Comparison of ENCODE assay signal across 1 cellular context in genomic region chr20:48538856-48539255, GRCh38.
TF ChIP-seq lines count a peak whose summit lies in the region.

No MANE protein-coding gene starts in this region.

TF ChIP-seq in H1, 55 proteins besides CTCF, POLR2A, EP300 and RAD21:
- no peak for TF ChIP-seq CHD1 (IDR thresholded peaks at IDR 0.05; ENCODE audit: low read depth, low read length)
- 0 out of 2 replicates have a peak, but pooled peaks have one; percentile 2 for TF ChIP-seq MAFK (IDR thresholded peaks at IDR 0.05; ENCODE audit: low read depth, low read length)
